17 cellular contexts compared by ENCODE assay signal in genomic region chrX:123223409-123223808, GRCh38. TPM values are rescaled to one million over a fixed set of nuclear protein-coding genes. Genes with fewer than 3 reads are reported as not detected.
DNase-seq lines count a peak whose midpoint lies in the region; ATAC-seq, FAIRE-seq and TF ChIP-seq lines count a peak whose summit lies in the region.
"Had no signal": no experiment of that assay in that cellular context is flagged by ENCODE, and none has a peak within 500 bp of the region (broad histone marks: within the 10 kb centered on the region; RNA-seq: fewer than 3 reads in every experiment).

No MANE protein-coding gene starts in this region.

- FAIRE-seq in GM12878 (lab: Jason Lieb, UNC) = no peak

- H3K79me2 ChIP-seq in GM12878 (ENCODE audit: control insufficient read depth, insufficient read depth, low read length) = no peaks in the 10 kb centered on the region
- no peaks in the 10 kb centered on the region for H3K79me2 ChIP-seq in OCI-LY7 (ENCODE audit: insufficient read depth, low read depth, low read length)

- CTCF ChIA-PET in GM12878 (lab: Yijun Ruan, JAX) = interaction anchor here (0.9 kb wide), 1 partner anchor 8 kb away, joined by 3 read pairs; no protein-coding TSS in a partner anchor
- CTCF ChIA-PET in OCI-LY7 (lab: Charles Lee; ENCODE audit: unreplicated experiment) = no interaction called here

- H3K9ac ChIP-seq in GM12878 (ENCODE audit: control insufficient read depth, insufficient read depth, low read length) = no peak overlapping the region

- WGBS in GM12878 (ENCODE audit: insufficient coverage, insufficient replicate concordance, low lambda C conversion rate, missing lambda C conversion rate) = 38% methylated on average over 1 of the region's 1 CpG

- SMC1A ChIA-PET in GM12878 (lab: Charles Lee; ENCODE audit: uncharacterized antibody, unreplicated experiment) = interaction anchor here (0.7 to 1.9 kb wide), 6 partner anchors 30 to 199 kb away, joined by 3 to 8 read pairs (median 4); no protein-coding TSS in a partner anchor

- H3K36me3 ChIP-seq in GM12878 (ENCODE audit: control insufficient read depth in 2 of 2, insufficient read depth in 2 of 2, low read length in 1 of 2) = no peaks in the 10 kb centered on the region
- no peaks in the 10 kb centered on the region for H3K36me3 ChIP-seq in OCI-LY7 (ENCODE audit: insufficient read depth, low read length)

- RAD21 ChIA-PET in GM12878 (lab: Charles Lee; ENCODE audit: unreplicated experiment) = interaction anchor here (1.3 kb wide), 1 partner anchor 200 kb away, joined by 3 read pairs; no protein-coding TSS in a partner anchor

- DNase-seq in GM12878 (ENCODE audit: low read depth, low spot score) (no peak), foreskin melanocyte (no peak), OCI-LY7 (ENCODE audit: low spot score) (no peak)
- DNase-seq in stimulated activated CD4-positive, alpha-beta T cell treated with anti-CD3 and anti-CD28 coated beads, Interleukin-12 subunit alpha, Interleukin-12 subunit beta, amount 100 ng/mL, for 4 hours = no peak
- DNase-seq: Caco-2, H7, KBM-7, NCI-H1048, NCI-H446, SHP77 treated with DMSO at 0.1 percent for 48 hours had no signal

- ATAC-seq in GM18502 (IDR thresholded peaks at IDR 0.05; ENCODE audit: poor library complexity, unreplicated experiment) (peak; percentile 6), GM19351 (IDR thresholded peaks at IDR 0.05; ENCODE audit: unreplicated experiment) (peak; percentile 50), HG02870 (IDR thresholded peaks at IDR 0.05; ENCODE audit: unreplicated experiment) (peak; percentile 32), GM12878 (peak; percentile 56), HG03095 (IDR thresholded peaks at IDR 0.05; ENCODE audit: unreplicated experiment) (no peak)

- H3K4me2 ChIP-seq in GM12878 (ENCODE audit: control insufficient read depth, insufficient read depth) (no peak overlapping the region), OCI-LY7 (ENCODE audit: low read length) (no peak overlapping the region)

- H3K9me2 ChIP-seq in OCI-LY7 (ENCODE audit: insufficient read depth, low read length) = no peaks in the 10 kb centered on the region

- in situ Hi-C loops in GM12878 (cut with MboI) = no loop called here

- H3K4me3 ChIP-seq in GM12878 = no peak overlapping the region
- no peak overlapping the region for H3K4me3 ChIP-seq in OCI-LY7 (ENCODE audit: low read depth, low read length, poor library complexity, severe bottlenecking)

- no peaks in the 10 kb centered on the region for H4K20me1 ChIP-seq in GM12878 (ENCODE audit: control insufficient read depth, insufficient read depth)
- no peaks in the 10 kb centered on the region for H4K20me1 ChIP-seq in OCI-LY7 (ENCODE audit: insufficient read depth, low read length)

- no peaks in the 10 kb centered on the region for H3K27me3 ChIP-seq in GM12878 (replicated peaks in 1 of 2; ENCODE audit: control insufficient read depth in 2 of 2, insufficient read depth in 2 of 2, low read length in 1 of 2)

- no TSS peak for BruUV-seq in GM12878 (replicated peaks; lab: Mats Ljungman, UMichigan)
- no TSS peak for BruUV-seq in OCI-LY7 (replicated peaks; lab: Mats Ljungman, UMichigan)

- POLR2A ChIA-PET in GM12878 (lab: Charles Lee) = no interaction called here
- POLR2A ChIA-PET in OCI-LY7 (lab: Charles Lee) = no interaction called here

- H3K9me3 ChIP-seq in GM12878 (replicated peaks; ENCODE audit: control insufficient read depth, insufficient read depth, low read length) = no peaks in the 10 kb centered on the region
- H3K9me3 ChIP-seq in OCI-LY7 (ENCODE audit: low read length) = no peaks in the 10 kb centered on the region
- H3K9me3 ChIP-seq: Caco-2 had no signal

- H3K4me1 ChIP-seq in GM12878 (ENCODE audit: control insufficient read depth, insufficient read depth, low read length) = no peaks in the 10 kb centered on the region
- no peaks in the 10 kb centered on the region for H3K4me1 ChIP-seq in OCI-LY7 (ENCODE audit: insufficient read depth, low read length, poor library complexity, severe bottlenecking)
- H3K4me1 ChIP-seq: Caco-2 had no signal

- intact Hi-C loops in GM12878 (cut with micrococcal nuclease; ENCODE audit: unreplicated experiment) (no loop called here), OCI-LY7 (cut with micrococcal nuclease; ENCODE audit: unreplicated experiment) (no loop called here)

- TF ChIP-seq RAD21 in GM12878 (IDR thresholded peaks at IDR 0.05; ENCODE audit: insufficient read depth, low read depth, low read length) = no peak

- no peak for TF ChIP-seq EP300 in GM12878 (IDR thresholded peaks at IDR 0.05; ENCODE audit: borderline replicate concordance in 1 of 2, control insufficient read depth in 1 of 2, low read depth in 2 of 2, low read length in 2 of 2)

- no peak for TF ChIP-seq POLR2A in GM12878 (IDR thresholded peaks at IDR 0.05; ENCODE audit: low read depth, low read length)

- H3K27ac ChIP-seq in GM12878 (ENCODE audit: control insufficient read depth, insufficient read depth) (no peak overlapping the region), OCI-LY7 (ENCODE audit: low read depth, low read length, poor library complexity, severe bottlenecking) (no peak overlapping the region)
- H3K27ac ChIP-seq: HL-60 had no signal

- TF ChIP-seq CTCF in GM12878 (IDR thresholded peaks at IDR 0.05 in 2 of 3, conservative IDR thresholded peaks at IDR 0.05 in 1 of 3; ENCODE audit: control insufficient read depth in 2 of 3, extremely low read depth in 1 of 3, insufficient read depth in 1 of 3, low read depth in 3 of 3, low read length in 3 of 3) = no peak
- TF ChIP-seq CTCF in OCI-LY7 (conservative IDR thresholded peaks at IDR 0.05; ENCODE audit: low read length) = no peak

- no peak overlapping the region for H2AFZ ChIP-seq in GM12878 (ENCODE audit: control insufficient read depth, low read depth, low read length)
- no peak overlapping the region for H2AFZ ChIP-seq in OCI-LY7 (ENCODE audit: low read length)

TF ChIP-seq in GM12878, 131 proteins besides CTCF, POLR2A, EP300 and RAD21:
- TF ChIP-seq KAT2A (conservative IDR thresholded peaks at IDR 0.05; ENCODE audit: control insufficient read depth, low read depth, low read length) (no peak), TCF3 (IDR thresholded peaks at IDR 0.05; ENCODE audit: borderline replicate concordance, insufficient read depth, low read depth, low read length) (no peak), SMC3 (IDR thresholded peaks at IDR 0.05; ENCODE audit: borderline replicate concordance, low read length) (no peak), ELK1 (IDR thresholded peaks at IDR 0.05; ENCODE audit: low read depth, low read length) (no peak), GABPA (IDR thresholded peaks at IDR 0.05; ENCODE audit: low read depth) (no peak), CBX5 (IDR thresholded peaks at IDR 0.05; ENCODE audit: low read depth) (no peak), SIN3A (IDR thresholded peaks at IDR 0.05; ENCODE audit: low read depth, low read length) (no peak)
- TF ChIP-seq, protein P1, sequence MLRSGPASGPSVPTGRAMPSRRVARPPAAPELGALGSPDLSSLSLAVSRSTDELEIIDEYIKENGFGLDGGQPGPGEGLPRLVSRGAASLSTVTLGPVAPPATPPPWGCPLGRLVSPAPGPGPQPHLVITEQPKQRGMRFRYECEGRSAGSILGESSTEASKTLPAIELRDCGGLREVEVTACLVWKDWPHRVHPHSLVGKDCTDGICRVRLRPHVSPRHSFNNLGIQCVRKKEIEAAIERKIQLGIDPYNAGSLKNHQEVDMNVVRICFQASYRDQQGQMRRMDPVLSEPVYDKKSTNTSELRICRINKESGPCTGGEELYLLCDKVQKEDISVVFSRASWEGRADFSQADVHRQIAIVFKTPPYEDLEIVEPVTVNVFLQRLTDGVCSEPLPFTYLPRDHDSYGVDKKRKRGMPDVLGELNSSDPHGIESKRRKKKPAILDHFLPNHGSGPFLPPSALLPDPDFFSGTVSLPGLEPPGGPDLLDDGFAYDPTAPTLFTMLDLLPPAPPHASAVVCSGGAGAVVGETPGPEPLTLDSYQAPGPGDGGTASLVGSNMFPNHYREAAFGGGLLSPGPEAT (IDR thresholded peaks at IDR 0.05; ENCODE audit: low read depth) = 0 out of 2 replicates have a peak, but pooled peaks have one; percentile 11

RNA-seq across cellular contexts. Expression of gene GRIA3, which starts 39.3 kb away (rescaled TPM):
- 1.2 and 1.5 TPM in 2 replicates for total RNA-seq in GM12878 (2013; cell fraction: nucleolus; rRNA removed)
- 1.6 and 2.5 TPM in 2 replicates for total RNA-seq in GM12878 (2014; rRNA removed)
- total RNA-seq in GM12878 (2014; rRNA removed; fragmentation: Illumina TruSeq; extraction: Trizol) = 0.81 and 1.9 TPM in 2 replicates
- 0.51 and 2.1 TPM in 2 replicates for total RNA-seq in GM12878 (2021)
- not detected for polyA plus RNA-seq in GM12878 (2011; ENCODE audit: low read depth)
- 3.4 and 4.1 TPM in 2 replicates for polyA plus RNA-seq in GM12878 (2011; rRNA removed)
- 1.2 and 1.8 TPM in 2 replicates for polyA plus RNA-seq in GM12878 (2011; cell fraction: cytosol; rRNA removed)
- 0.99 and 1.4 TPM in 2 replicates for polyA plus RNA-seq in GM12878 (2011; cell fraction: nucleus; rRNA removed)
- polyA plus RNA-seq in GM12878 (2012) = 0.25 and 0.53 TPM in 2 replicates
- polyA plus RNA-seq in GM12878 (2014; fragmentation: Illumina TruSeq; extraction: Trizol) = 0.66 and 2.1 TPM in 2 replicates
- polyA plus RNA-seq in GM12878 (2014; fragmentation: Nextera tagmentation; extraction: Ambion mirVana) = 1 to 10 TPM; 2.2 to 4.3 TPM
- polyA plus RNA-seq in GM12878 (2014; rRNA removed) = 1.1 and 2.4 TPM in 2 replicates
- under 1 TPM; 0.45 to 0.86 TPM for polyA plus RNA-seq in GM12878 (2016; fragmentation: Nextera tagmentation; extraction: Ambion mirVana)
- polyA minus RNA-seq in GM12878 (2011; rRNA and poly(A)+ RNA removed) = 0.88 TPM in 1 of 2 replicates, not detected in the other
- polyA minus RNA-seq in GM12878 (2011; cell fraction: cytosol; rRNA and poly(A)+ RNA removed) = not detected in 2 replicates
- 0.48 and 2.2 TPM in 2 replicates for polyA minus RNA-seq in GM12878 (2011; cell fraction: nucleus; rRNA and poly(A)+ RNA removed)
- total RNA-seq in OCI-LY7 (2014; rRNA removed; shearing (Covaris generic)) = not detected in 2 replicates
- not detected in 2 replicates for total RNA-seq in OCI-LY7 (2022)
- total RNA-seq: A673, Caco-2 had no signal
- polyA plus RNA-seq: CD14-positive monocyte had no signal
